In genomic region chr9:69731348-69731747, GRCh38 we compare ENCODE assay signal across 21 cellular contexts.
"Had no signal": no experiment of that assay in that cellular context is flagged by ENCODE, and none has a peak within 500 bp of the region (broad histone marks: within the 10 kb centered on the region; RNA-seq: fewer than 3 reads in every experiment).

No MANE protein-coding gene starts in this region.

- FAIRE-seq: keratinocyte had no signal

- ATAC-seq: esophagus mucosa; gastrocnemius medialis; left ventricle myocardium superior; lower lobe of right lung; naive thymus-derived CD8-positive, alpha-beta T cell; psoas muscle; right cardiac atrium; stimulated activated effector memory CD8-positive, alpha-beta T cell treated with anti-CD3 and anti-CD28 coated beads, Interleukin-12 subunit alpha, Interleukin-12 subunit beta, amount 100 ng/mL, for 72 hours; upper lobe of right lung had no signal

- H3K4me1 Mint-ChIP-seq: stimulated activated effector memory CD8-positive, alpha-beta T cell treated with anti-CD3 and anti-CD28 coated beads, Interleukin-12 subunit alpha, Interleukin-12 subunit beta, amount 100 ng/mL, for 72 hours had no signal

- H3K27me3 Mint-ChIP-seq: naive thymus-derived CD8-positive, alpha-beta T cell had no signal

- H3K9me3 Mint-ChIP-seq: naive thymus-derived CD8-positive, alpha-beta T cell; stimulated activated effector memory CD8-positive, alpha-beta T cell treated with anti-CD3 and anti-CD28 coated beads, Interleukin-12 subunit alpha, Interleukin-12 subunit beta, amount 100 ng/mL, for 72 hours had no signal

- DNase-seq: cortex of kidney; foreskin fibroblast; gastrocnemius medialis; head of caudate nucleus; left ventricle myocardium superior; lower lobe of right lung; naive thymus-derived CD8-positive, alpha-beta T cell; occipital lobe; ovary; posterior cingulate gyrus; psoas muscle; right cardiac atrium; sigmoid colon; stimulated activated CD4-positive, alpha-beta T cell treated with anti-CD3 and anti-CD28 coated beads, Interleukin-2, amount 100 ng/mL, for 24 hours; stimulated activated CD4-positive, alpha-beta T cell treated with anti-CD3 and anti-CD28 coated beads, Interleukin-4, amount 100 ng/mL, for 24 hours; stimulated activated naive CD4-positive, alpha-beta T cell treated with Interleukin-2 at 50 U/mL for 16 hours; transverse colon; upper lobe of right lung had no signal

- H3K4me3 Mint-ChIP-seq: naive thymus-derived CD8-positive, alpha-beta T cell; stimulated activated effector memory CD8-positive, alpha-beta T cell treated with anti-CD3 and anti-CD28 coated beads, Interleukin-12 subunit alpha, Interleukin-12 subunit beta, amount 100 ng/mL, for 72 hours had no signal

- H3K27ac Mint-ChIP-seq: naive thymus-derived CD8-positive, alpha-beta T cell; stimulated activated effector memory CD8-positive, alpha-beta T cell treated with anti-CD3 and anti-CD28 coated beads, Interleukin-12 subunit alpha, Interleukin-12 subunit beta, amount 100 ng/mL, for 72 hours had no signal
